In genomic region chr7:47332213-47332612, GRCh38 we compare ENCODE assay signal across 1 cellular context.
TF ChIP-seq lines count a peak whose summit lies in the region.

No MANE protein-coding gene starts in this region.

TF ChIP-seq in neural cell, 6 proteins besides CTCF, POLR2A, EP300 and RAD21 (continued from another document):
- peak; percentile 37 for TF ChIP-seq REST (IDR thresholded peaks at IDR 0.05; ENCODE audit: borderline replicate concordance)
- TF ChIP-seq SMC3 (conservative IDR thresholded peaks at IDR 0.05; ENCODE audit: poor library complexity): no peak
